In the genomic region with DNA sequence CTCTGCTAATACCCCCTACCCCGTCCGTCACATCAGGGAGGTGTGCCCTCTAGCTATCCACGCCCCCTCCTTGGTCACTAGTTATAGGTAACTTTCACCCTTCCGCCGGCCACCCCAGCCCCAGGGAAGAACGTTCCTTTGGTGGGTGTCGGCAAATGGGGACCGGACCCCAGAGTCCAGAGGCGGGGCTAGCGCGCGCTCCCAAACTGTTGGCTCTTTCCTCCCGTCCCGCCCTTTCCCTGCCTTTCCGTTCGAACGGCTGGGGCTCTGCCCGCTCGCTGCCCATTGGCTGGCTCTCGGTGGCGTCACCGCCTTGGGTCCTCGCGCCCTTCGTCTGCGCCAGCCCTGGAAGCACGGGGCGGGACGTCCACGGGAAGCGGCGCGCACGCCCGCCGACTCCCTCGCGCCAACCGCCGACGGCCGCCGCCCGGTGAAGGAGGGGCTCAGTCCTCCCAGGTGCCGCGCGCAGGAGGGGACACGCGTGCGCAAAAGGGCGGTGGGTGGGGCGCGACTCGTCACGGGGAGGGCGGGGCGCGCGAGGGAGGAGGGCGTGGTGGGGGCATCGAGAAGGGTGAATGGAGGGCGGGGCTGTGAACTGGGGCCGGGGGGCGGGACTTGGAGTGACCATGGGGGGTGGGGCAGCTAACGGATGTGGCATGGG, we compare ENCODE assay signal across 8 cellular contexts.
DNase-seq lines count a peak whose midpoint lies in the region; ATAC-seq and TF ChIP-seq lines count a peak whose summit lies in the region.

No MANE protein-coding gene starts in this region.

- no peak for TF ChIP-seq CTCF in 22Rv1 (IDR thresholded peaks at IDR 0.05)
- TF ChIP-seq CTCF in retinal pigment epithelial cell (conservative IDR thresholded peaks at IDR 0.05; ENCODE audit: low read depth, low read length), result no peak

- H3K4me3 ChIP-seq in retinal pigment epithelial cell (ENCODE audit: low read length), result peak overlapping the region; percentile 74

- peak overlapping the region; percentile 96 for H3K27ac ChIP-seq in 22Rv1

- DNase-seq in NCI-H2081 (lab: John Stamatoyannopoulos, UW) (peak; percentile 96 to 98), T1000 (lab: John Stamatoyannopoulos, UW) (peak; percentile 99), astrocyte of the hippocampus (ENCODE audit: low read depth, low spot score) (peak; percentile 100), hippocampal formation (lab: John Stamatoyannopoulos, UW) (peak; percentile 93 to 97), retinal pigment epithelial cell (ENCODE audit: low read depth) (peak; percentile 83)

- ATAC-seq in GM18519 (IDR thresholded peaks at IDR 0.05; ENCODE audit: low FRiP score, unreplicated experiment) (peak; percentile 60), HG03039 (IDR thresholded peaks at IDR 0.05; ENCODE audit: unreplicated experiment) (peak; percentile 71)

Comparison
In these comparisons a context has a peak if more than half of its experiments do, and no peak if none do; other contexts are left out.
1. Peak in every context shown above with its lines: DNase-seq, ATAC-seq, H3K4me3 ChIP-seq and H3K27ac ChIP-seq.